ENCODE assay signal across 1 cellular context in genomic region chr10:110032801-110033723, GRCh38.
TF ChIP-seq lines count a peak whose summit lies in the region.

No MANE protein-coding gene starts in this region.

TF ChIP-seq in HepG2, 621 proteins besides CTCF, POLR2A, EP300 and RAD21 (continued from another document):
- TF ChIP-seq AHDC1 (CRISPR knock-in tag; IDR thresholded peaks at IDR 0.05; ENCODE audit: borderline replicate concordance) = no peak
- TF ChIP-seq ZNF709 (CRISPR knock-in tag; IDR thresholded peaks at IDR 0.05) = no peak
- TF ChIP-seq GPN1 (CRISPR knock-in tag; IDR thresholded peaks at IDR 0.05; ENCODE audit: borderline replicate concordance) = no peak
- no peak for TF ChIP-seq ZNF432 (CRISPR knock-in tag; IDR thresholded peaks at IDR 0.05; ENCODE audit: borderline replicate concordance)
